8 cellular contexts compared by ENCODE assay signal in genomic region chr15:74901612-74902063, GRCh38. TPM values are rescaled to one million over a fixed set of nuclear protein-coding genes. Genes with fewer than 3 reads are reported as not detected.
DNase-seq lines count a peak whose midpoint lies in the region; ATAC-seq and TF ChIP-seq lines count a peak whose summit lies in the region.

No MANE protein-coding gene starts in this region.

- intact Hi-C loops in Caco-2 (cut with micrococcal nuclease; ENCODE audit: unreplicated experiment) (loop anchor here (1.0 kb wide), 2 partner anchors 11 to 49 kb away; partner anchors contain the start of gene MPI), heart left ventricle (cut with DNase I) (loop anchor here in 8 of 10 donors (1.0 to 10.0 kb wide), 7 partner anchors 44 to 129 kb away; partner anchors contain the start of gene ULK3 (in 5 of the 8)), gastrocnemius medialis (cut with DNase I; ENCODE audit: low total_unique reads) (loop anchor here (1.0 kb wide), 1 partner anchor 84 kb away; no protein-coding TSS in a partner anchor)
- intact Hi-C loops in activated naive CD4-positive, alpha-beta T cell treated with anti-CD3 and anti-CD28 coated beads for 36 hours (cut with micrococcal nuclease) = loop anchor here (1.0 kb wide), 3 partner anchors 56 to 266 kb away; no protein-coding TSS in a partner anchor

- H3K36me3 ChIP-seq in Caco-2 (ENCODE audit: control insufficient read depth, insufficient read depth, low read length) (peaks cover 5% of the 10 kb centered on the region), heart left ventricle (peaks cover 3 to 79% (median 71%) of the 10 kb centered on the region in 9 donors), gastrocnemius medialis (peaks cover 0 to 72% of the 10 kb centered on the region in 2 donors)

- peak; percentile 66 to 81 for DNase-seq in Caco-2
- DNase-seq in HT-29 (ENCODE audit: low spot score) = peak; percentile 93
- peak; percentile 77 for DNase-seq in activated naive CD4-positive, alpha-beta T cell treated with anti-CD3 and anti-CD28 coated beads for 36 hours
- peak in 3 of 5 donors; percentile 26 to 48 (median 32) for DNase-seq in heart left ventricle
- peak; percentile 16 to 45 for DNase-seq in gastrocnemius medialis

- H3K27ac ChIP-seq in heart left ventricle (peak overlapping the region in 3 of 12 donors; percentile 3 to 23 (median 9)), gastrocnemius medialis (peak overlapping the region in 3 of 4 donors; percentile 41 to 48 (median 42))

- H3K36me3 Mint-ChIP-seq in Caco-2 (ENCODE audit: insufficient read depth, unreplicated experiment) = peaks cover 92% of the 10 kb centered on the region
- peaks cover 17% of the 10 kb centered on the region for H3K36me3 Mint-ChIP-seq in activated naive CD4-positive, alpha-beta T cell treated with anti-CD3 and anti-CD28 coated beads for 36 hours (ENCODE audit: low read depth)

- ATAC-seq in SK-N-SH treated with all-trans-retinoic acid at 6 μM for 48 hours (peak; percentile 41), heart left ventricle (peak; percentile 5 to 36 (median 19)), gastrocnemius medialis (peak; percentile 49 to 53), HG02588 (IDR thresholded peaks at IDR 0.05; ENCODE audit: unreplicated experiment) (no peak), HG02798 (IDR thresholded peaks at IDR 0.05; ENCODE audit: poor library complexity, unreplicated experiment) (no peak)

- H3K9me3 ChIP-seq in Caco-2 (no peaks in the 10 kb centered on the region), heart left ventricle (no peaks in the 10 kb centered on the region), gastrocnemius medialis (no peaks in the 10 kb centered on the region)

- no peak overlapping the region for H3K27ac Mint-ChIP-seq in Caco-2 (ENCODE audit: unreplicated experiment)
- H3K27ac Mint-ChIP-seq in activated naive CD4-positive, alpha-beta T cell treated with anti-CD3 and anti-CD28 coated beads for 36 hours = no peak overlapping the region

- no peak for TF ChIP-seq POLR2A in heart left ventricle (IDR thresholded peaks at IDR 0.05)
- TF ChIP-seq POLR2A in gastrocnemius medialis (IDR thresholded peaks at IDR 0.05) = no peak

- BruUV-seq in Caco-2 (replicated peaks; lab: Mats Ljungman, UMichigan) = no TSS peak

- H3K4me1 ChIP-seq in Caco-2 (peaks cover 4% of the 10 kb centered on the region; the same call in 1 of the 2 replicates), heart left ventricle (peaks cover 0 to 44% (median 24%) of the 10 kb centered on the region in 12 donors), gastrocnemius medialis (peaks cover 13 to 23% of the 10 kb centered on the region in 2 donors)

- H3K4me1 Mint-ChIP-seq in Caco-2 (ENCODE audit: low read depth, unreplicated experiment) = no peaks in the 10 kb centered on the region
- peaks cover 22% of the 10 kb centered on the region for H3K4me1 Mint-ChIP-seq in activated naive CD4-positive, alpha-beta T cell treated with anti-CD3 and anti-CD28 coated beads for 36 hours (ENCODE audit: low read depth)

- H3K27me3 Mint-ChIP-seq in Caco-2 (ENCODE audit: insufficient read depth, unreplicated experiment) = no peaks in the 10 kb centered on the region
- no peaks in the 10 kb centered on the region for H3K27me3 Mint-ChIP-seq in activated naive CD4-positive, alpha-beta T cell treated with anti-CD3 and anti-CD28 coated beads for 36 hours (ENCODE audit: low read depth)

- no peak overlapping the region for H3K4me3 ChIP-seq in Caco-2 (ENCODE audit: low read depth, low read length)
- no peak overlapping the region for H3K4me3 ChIP-seq in heart left ventricle
- H3K4me3 ChIP-seq in gastrocnemius medialis = no peak overlapping the region

- in situ Hi-C loops in gastrocnemius medialis (cut with MboI; ENCODE audit: low sequenced_read_pairs in 4 of 4) = no loop called here

- CTCF ChIA-PET in Caco-2 (lab: Charles Lee) = interaction anchor here (0.5 to 2.0 kb wide), 29 partner anchors 9 to 131 kb away, joined by 3 to 22 read pairs (median 4); partner anchors contain the start of genes COX5A, MPI, RPP25 and SCAMP2
- CTCF ChIA-PET in activated naive CD4-positive, alpha-beta T cell treated with anti-CD3 and anti-CD28 coated beads for 36 hours (lab: Charles Lee) = interaction anchor here (0.6 to 6.6 kb wide), 46 partner anchors 8 to 444 kb away, joined by 3 to 79 read pairs (median 5); partner anchors contain the start of genes LMAN1L, MPI, PPCDC and RPP25

- TF ChIP-seq CTCF in Caco-2 (IDR thresholded peaks at IDR 0.05; ENCODE audit: insufficient read depth in 1 of 2, low read depth in 1 of 2, low read length in 1 of 2, severe bottlenecking in 1 of 2, unreplicated experiment in 1 of 2) (peak; percentile 72 to 87), heart left ventricle (IDR thresholded peaks at IDR 0.05) (peak; percentile 90 to 98 (median 95)), gastrocnemius medialis (IDR thresholded peaks at IDR 0.05 in 4 of 5, conservative IDR thresholded peaks at IDR 0.05 in 1 of 5) (peak; percentile 83 to 92 (median 85))

- POLR2A ChIA-PET in Caco-2 (lab: Charles Lee) = interaction anchor here (0.6 to 1.2 kb wide), 4 partner anchors 12 to 302 kb away, joined by 3 to 13 read pairs (median 4); partner anchors contain the start of gene MPI

- no peak overlapping the region for H3K4me3 Mint-ChIP-seq in Caco-2 (ENCODE audit: unreplicated experiment)
- no peak overlapping the region for H3K4me3 Mint-ChIP-seq in activated naive CD4-positive, alpha-beta T cell treated with anti-CD3 and anti-CD28 coated beads for 36 hours

- no peaks in the 10 kb centered on the region for H3K9me3 Mint-ChIP-seq in Caco-2 (ENCODE audit: unreplicated experiment)
- H3K9me3 Mint-ChIP-seq in activated naive CD4-positive, alpha-beta T cell treated with anti-CD3 and anti-CD28 coated beads for 36 hours = no peaks in the 10 kb centered on the region

- no peaks in the 10 kb centered on the region for H3K27me3 ChIP-seq in Caco-2 (replicated peaks; ENCODE audit: control insufficient read depth, insufficient read depth, low read length)
- no peaks in the 10 kb centered on the region for H3K27me3 ChIP-seq in heart left ventricle
- no peaks in the 10 kb centered on the region for H3K27me3 ChIP-seq in gastrocnemius medialis

- WGBS in heart left ventricle, 4 donors = 13 to 24% (median 19%) methylated on average over 5 of the region's 5 CpGs

TF ChIP-seq in SK-N-SH treated with all-trans-retinoic acid at 6 μM for 48 hours, 23 proteins besides CTCF, POLR2A, EP300 and RAD21 (continues in another document):
- TF ChIP-seq OSR1 (CRISPR knock-in tag; IDR thresholded peaks at IDR 0.05) = no peak
- no peak for TF ChIP-seq TSHZ2 (CRISPR knock-in tag; IDR thresholded peaks at IDR 0.05)
- no peak for TF ChIP-seq RARB (CRISPR knock-in tag; IDR thresholded peaks at IDR 0.05)

RNA-seq across cellular contexts. Expression of gene FAM219B, which starts 5.0 kb away (rescaled TPM):
- 73.7 and 75.4 TPM in 2 replicates for total RNA-seq in Caco-2 (2022)
- 66.1 and 66.2 TPM in 2 replicates for total RNA-seq in HT-29 (2014; rRNA removed; shearing (Covaris generic))
- total RNA-seq in activated naive CD4-positive, alpha-beta T cell treated with anti-CD3 and anti-CD28 coated beads for 36 hours = 10 to 100 TPM; 60.3 to 63.0 TPM
- 100 to 1,000 TPM in 3 of 9 donors, 10 to 100 TPM in 6; 37.0 to 110 (median 88.8) TPM for total RNA-seq in heart left ventricle
- 10 to 100 TPM; 31.3 to 39.0 TPM for polyA plus RNA-seq in heart left ventricle
- total RNA-seq in gastrocnemius medialis = 10 to 100 TPM; 28.2 to 32.9 (median 31.2) TPM

RNA-seq across cellular contexts. Expression of gene MPI, which starts 11.8 kb away (rescaled TPM):
- 29.1 and 32.0 TPM in 2 replicates for total RNA-seq in Caco-2 (2022)
- total RNA-seq in HT-29 (2014; rRNA removed; shearing (Covaris generic)) = 61.3 and 81.8 TPM in 2 replicates
- 10 to 100 TPM; 55.2 to 56.1 TPM for total RNA-seq in activated naive CD4-positive, alpha-beta T cell treated with anti-CD3 and anti-CD28 coated beads for 36 hours
- 10 to 100 TPM; 22.4 to 85.7 (median 59.3) TPM for total RNA-seq in heart left ventricle
- 10 to 100 TPM; 28.9 to 44.2 TPM for polyA plus RNA-seq in heart left ventricle
- total RNA-seq in gastrocnemius medialis = 100 to 1,000 TPM in 2 of 4 donors, 10 to 100 TPM in 2; 66.7 to 129 (median 98.5) TPM

RNA-seq across cellular contexts. Expression of gene SCAMP2, which starts 28.5 kb away (rescaled TPM):
- total RNA-seq in Caco-2 (2022) (97.4 and 98.5 TPM in 2 replicates), heart left ventricle (10 to 100 TPM; 34.9 to 84.8 (median 46.0) TPM), gastrocnemius medialis (100 to 1,000 TPM in 1 of 4 donors, 10 to 100 TPM in 3; 46.3 to 122 (median 74.3) TPM)
- 45.6 and 57.4 TPM in 2 replicates for total RNA-seq in HT-29 (2014; rRNA removed; shearing (Covaris generic))
- 10 to 100 TPM; 60.6 TPM for total RNA-seq in activated naive CD4-positive, alpha-beta T cell treated with anti-CD3 and anti-CD28 coated beads for 36 hours
- polyA plus RNA-seq in heart left ventricle = 10 to 100 TPM; 25.1 to 90.5 TPM

RNA-seq across cellular contexts. Expression of gene COX5A, which starts 36.2 kb away (rescaled TPM):
- 306 and 318 TPM in 2 replicates for total RNA-seq in Caco-2 (2022)
- total RNA-seq in HT-29 (2014; rRNA removed; shearing (Covaris generic)) = 122 and 144 TPM in 2 replicates
- 100 to 1,000 TPM; 346 to 348 TPM for total RNA-seq in activated naive CD4-positive, alpha-beta T cell treated with anti-CD3 and anti-CD28 coated beads for 36 hours
- 1,000 to 10,000 TPM in 5 of 9 donors, 100 to 1,000 TPM in 4; 754 to 1,537 (median 1,120) TPM for total RNA-seq in heart left ventricle
- 1,000 to 10,000 TPM; 1,480 to 2,918 TPM for polyA plus RNA-seq in heart left ventricle
- total RNA-seq in gastrocnemius medialis = 100 to 1,000 TPM; 425 to 558 (median 512) TPM

RNA-seq across cellular contexts. Expression of gene RPP25, which starts 54.9 kb away (rescaled TPM):
- total RNA-seq in Caco-2 (2022) = 30.1 and 35.3 TPM in 2 replicates
- 60.1 and 68.1 TPM in 2 replicates for total RNA-seq in HT-29 (2014; rRNA removed; shearing (Covaris generic))
- 1 to 10 TPM; 3.5 to 3.7 TPM for total RNA-seq in activated naive CD4-positive, alpha-beta T cell treated with anti-CD3 and anti-CD28 coated beads for 36 hours
- total RNA-seq in heart left ventricle = 1 to 10 TPM; 1.1 to 5.8 (median 2.1) TPM
- 1 to 10 TPM; 1.6 to 4.0 TPM for polyA plus RNA-seq in heart left ventricle
- 1 to 10 TPM; 1.0 to 5.1 (median 1.9) TPM for total RNA-seq in gastrocnemius medialis

Comparison
In these comparisons a context has a peak if more than half of its experiments do, and no peak if none do; other contexts are left out.
1. DNase-seq: peak in every context shown above with its lines; median percentile 93 in HT-29; 77 in activated naive CD4-positive, alpha-beta T cell treated with anti-CD3 and anti-CD28 coated beads for 36 hours; 74 in Caco-2; 32 in heart left ventricle; 30 in gastrocnemius medialis.
2. ATAC-seq: peak in SK-N-SH treated with all-trans-retinoic acid at 6 μM for 48 hours (single experiment), heart left ventricle (4 of 4) and gastrocnemius medialis (2 of 2); none in HG02588 (single experiment) and HG02798 (single experiment).
3. Peak in every context shown above with its lines, with median percentiles within 50 percentile points of each other: CTCF ChIP-seq.